ENCODE assay signal across 18 cellular contexts in the genomic region with DNA sequence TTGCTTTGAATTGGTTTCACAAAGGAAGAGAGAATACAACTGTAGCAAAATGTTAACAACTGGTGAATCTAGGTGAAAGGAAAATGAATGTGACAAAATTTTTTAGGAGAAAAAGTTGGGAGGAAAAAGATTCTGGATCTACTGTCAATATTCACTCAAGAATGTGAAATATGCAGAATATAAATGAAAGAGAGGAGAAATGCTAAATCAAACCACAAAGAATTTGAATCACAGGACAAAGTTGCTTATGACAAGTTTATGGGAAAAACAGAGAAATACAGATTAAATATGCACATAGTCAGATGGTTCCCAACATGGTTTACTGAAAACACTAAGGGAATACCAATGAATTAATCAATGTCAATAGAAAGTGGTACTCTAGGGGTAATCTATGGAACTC. TPM values are rescaled to one million over a fixed set of nuclear protein-coding genes. Genes with fewer than 3 reads are reported as not detected.
DNase-seq lines count a peak whose midpoint lies in the region; ATAC-seq and TF ChIP-seq lines count a peak whose summit lies in the region.
"Had no signal": no experiment of that assay in that cellular context is flagged by ENCODE, and none has a peak within 500 bp of the region (broad histone marks: within the 10 kb centered on the region; RNA-seq: fewer than 3 reads in every experiment).

No MANE protein-coding gene starts in this region.

- H3K27me3 Mint-ChIP-seq in osteocyte (ENCODE audit: unreplicated experiment) = no peaks in the 10 kb centered on the region

- H2BK5ac ChIP-seq in neuronal stem cell (ENCODE audit: low read length) = no peak overlapping the region

- H3K4me1 ChIP-seq in neuronal stem cell (ENCODE audit: control insufficient read depth in 2 of 2, insufficient read depth in 1 of 2, low read depth in 1 of 2, low read length in 2 of 2) = no peaks in the 10 kb centered on the region
- H3K4me1 ChIP-seq: BE2C had no signal

- H3K9me3 ChIP-seq in SK-N-MC (ENCODE audit: low read depth, low read length) (0 out of 2 replicates have a peak, but pooled peaks cover 5% of the 10 kb centered on the region), neuronal stem cell (replicated peaks in 1 of 2; ENCODE audit: control insufficient read depth in 2 of 2, insufficient read depth in 1 of 2, low read depth in 1 of 2, low read length in 2 of 2) (peaks cover 0 to 11% of the 10 kb centered on the region in 2 donors)
- H3K9me3 ChIP-seq: BE2C had no signal

- H3K23ac ChIP-seq in neuronal stem cell (ENCODE audit: low read depth, low read length, poor library complexity) = no peak overlapping the region

- TF ChIP-seq CTCF in osteocyte (IDR thresholded peaks at IDR 0.05) = no peak

- peak; percentile 13 for DNase-seq in COLO829 (ENCODE audit: low spot score)
- DNase-seq in SK-N-MC (ENCODE audit: low read depth, low spot score) = no peak
- DNase-seq in epidermal melanocyte (ENCODE audit: insufficient read length, low spot score) = peak; percentile 22
- no peak for DNase-seq in osteocyte (ENCODE audit: extremely low spot score, unreplicated experiment)
- DNase-seq in hypothalamus (lab: John Stamatoyannopoulos, UW) = no peak
- DNase-seq in neuronal stem cell (ENCODE audit: low spot score) = no peak
- DNase-seq: BE2C; CD8-positive, alpha-beta T cell; DMS 273 treated with DMSO at 0.1 percent for 48 hours; MG63; NCI-H1105; NCI-H1694 treated with DMSO at 0.1 percent for 48 hours; NCI-H446; PC-3 had no signal

- H3K14ac ChIP-seq in neuronal stem cell (ENCODE audit: low read length) = no peak overlapping the region

- H3K36me3 ChIP-seq in SK-N-MC (ENCODE audit: insufficient read depth, low read length) = peaks cover 14% of the 10 kb centered on the region
- H3K36me3 ChIP-seq in neuronal stem cell (replicated peaks in 1 of 2; ENCODE audit: control insufficient read depth in 2 of 2, insufficient read depth in 2 of 2, low read length in 2 of 2) = peaks cover 0 to 25% of the 10 kb centered on the region in 2 donors
- H3K36me3 ChIP-seq: BE2C, MG63 had no signal

- H3K27ac ChIP-seq in SK-N-MC (peak overlapping the region; percentile 38; the same call in 1 of the 2 replicates), neuronal stem cell (replicated peaks; ENCODE audit: low read length) (no peak overlapping the region)
- H3K27ac ChIP-seq: KMS-11 had no signal

- no peak overlapping the region for H2AK5ac ChIP-seq in neuronal stem cell (ENCODE audit: low read depth, low read length)

- H3K27me3 ChIP-seq in neuronal stem cell (ENCODE audit: control insufficient read depth in 3 of 3, insufficient read depth in 3 of 3, low read depth in 1 of 3, low read length in 3 of 3) = no peaks in the 10 kb centered on the region
- H3K27me3 ChIP-seq: BE2C, MG63 had no signal

- H3K27ac Mint-ChIP-seq in osteocyte (ENCODE audit: unreplicated experiment) = peak overlapping the region; percentile 25
- H3K27ac Mint-ChIP-seq: CD8-positive, alpha-beta T cell; GM23338 had no signal

- ATAC-seq in GM19328 (IDR thresholded peaks at IDR 0.05; ENCODE audit: unreplicated experiment) (no peak), GM19397 (IDR thresholded peaks at IDR 0.05; ENCODE audit: unreplicated experiment) (no peak)
- ATAC-seq: CD8-positive, alpha-beta T cell; GM23338; PC-3 had no signal

- no peak overlapping the region for H2BK120ac ChIP-seq in neuronal stem cell (ENCODE audit: low read depth, low read length)

- H3K4me2 ChIP-seq in neuronal stem cell (ENCODE audit: insufficient read depth, low read length, poor library complexity, severe bottlenecking) = no peak overlapping the region
- H3K4me2 ChIP-seq: GM23338, KMS-11 had no signal

- H4K91ac ChIP-seq in neuronal stem cell (ENCODE audit: low read depth, low read length, poor library complexity) = no peak overlapping the region

- H3K4me3 Mint-ChIP-seq in osteocyte (ENCODE audit: unreplicated experiment) = no peak overlapping the region
- H3K4me3 Mint-ChIP-seq: CD8-positive, alpha-beta T cell; GM23338 had no signal

- no peak overlapping the region for H3K9ac ChIP-seq in SK-N-MC (ENCODE audit: insufficient read length)
- no peak overlapping the region for H3K9ac ChIP-seq in neuronal stem cell (ENCODE audit: low read depth, low read length, poor library complexity)
- H3K9ac ChIP-seq: KMS-11 had no signal

- H3K4me3 ChIP-seq in SK-N-MC (no peak overlapping the region), neuronal stem cell (ENCODE audit: low read length in 2 of 2) (no peak overlapping the region)
- H3K4me3 ChIP-seq: GM23338, MG63 had no signal

- no peak overlapping the region for H2BK12ac ChIP-seq in neuronal stem cell (ENCODE audit: low read length)

- no peak overlapping the region for H3K4ac ChIP-seq in neuronal stem cell (ENCODE audit: low read length)

- H3K9me3 Mint-ChIP-seq in osteocyte (ENCODE audit: unreplicated experiment) = peaks cover 7% of the 10 kb centered on the region

- H3K36me3 Mint-ChIP-seq in osteocyte (ENCODE audit: unreplicated experiment) = peaks cover 17% of the 10 kb centered on the region

- peaks cover 13% of the 10 kb centered on the region for H3K4me1 Mint-ChIP-seq in osteocyte (ENCODE audit: unreplicated experiment)

- H3K18ac ChIP-seq in neuronal stem cell (ENCODE audit: low read length) = no peak overlapping the region

- H3K79me1 ChIP-seq in neuronal stem cell (ENCODE audit: low read depth, low read length) = no peaks in the 10 kb centered on the region

- H2AFZ ChIP-seq in neuronal stem cell (ENCODE audit: low read length) = no peak overlapping the region
- H2AFZ ChIP-seq: GM23338 had no signal

- H4K8ac ChIP-seq in neuronal stem cell (ENCODE audit: low read depth, low read length) = no peak overlapping the region

- H2BK15ac ChIP-seq in neuronal stem cell (ENCODE audit: low read length) = no peak overlapping the region

RNA-seq across cellular contexts. Expression of gene C3orf33, which starts 27.6 kb away (rescaled TPM):
- total RNA-seq in osteocyte = 3.2 and 3.9 TPM in 2 replicates
- 5.3 TPM for polyA plus RNA-seq in neuronal stem cell (2013, experiment 1 of 2)
- 5.6 TPM for polyA plus RNA-seq in neuronal stem cell (2013, experiment 2 of 2)

RNA-seq across cellular contexts. Expression of gene PLCH1, which starts 33.6 kb away (rescaled TPM):
- not detected in 2 replicates for total RNA-seq in osteocyte
- polyA plus RNA-seq in neuronal stem cell (2013, experiment 1 of 2) = 14.4 TPM
- polyA plus RNA-seq in neuronal stem cell (2013, experiment 2 of 2) = 16.6 TPM
- total RNA-seq: CD8-positive, alpha-beta T cell had no signal

Comparison
In these comparisons a context has a peak if more than half of its experiments do, and no peak if none do; other contexts are left out.
1. DNase-seq: peak in COLO829 (single experiment) and epidermal melanocyte (single experiment); none in SK-N-MC (single experiment), osteocyte (single experiment), hypothalamus (0 of 51) and neuronal stem cell (single experiment).